ENCODE assay signal across 10 cellular contexts in genomic region chr20:50512323-50512722, GRCh38. TPM values are rescaled to one million over a fixed set of nuclear protein-coding genes. Genes with fewer than 3 reads are reported as not detected.
DNase-seq lines count a peak whose midpoint lies in the region; ATAC-seq, FAIRE-seq and TF ChIP-seq lines count a peak whose summit lies in the region.
"Had no signal": no experiment of that assay in that cellular context is flagged by ENCODE, and none has a peak within 500 bp of the region (broad histone marks: within the 10 kb centered on the region; RNA-seq: fewer than 3 reads in every experiment).

No MANE protein-coding gene starts in this region.

- no peaks in the 10 kb centered on the region for H3K27me3 Mint-ChIP-seq in activated T-cell treated with anti-CD3 and anti-CD28 coated beads, Interleukin-2, amount 50 U/mL, for 24 hours
- no peaks in the 10 kb centered on the region for H3K27me3 Mint-ChIP-seq in activated naive CD8-positive, alpha-beta T cell treated with anti-CD3 and anti-CD28 coated beads, Interleukin-2, amount 10 ng/mL, durations not matched to agents 7 days and 5 days

- POLR2A ChIA-PET in activated naive CD8-positive, alpha-beta T cell treated with anti-CD3 and anti-CD28 coated beads, Interleukin-2, amount 10 ng/mL, durations not matched to agents 7 days and 5 days (lab: Charles Lee): interaction anchor here (0.7 to 2.2 kb wide), 5 partner anchors 9 to 38 kb away, joined by 3 to 9 read pairs (median 5); no protein-coding TSS in a partner anchor

- TF ChIP-seq CTCF in kidney (IDR thresholded peaks at IDR 0.05; ENCODE audit: borderline replicate concordance, extremely low read depth, insufficient read depth) (no peak), suprapubic skin (IDR thresholded peaks at IDR 0.05) (no peak)

- TF ChIP-seq POLR2A in suprapubic skin (IDR thresholded peaks at IDR 0.05): no peak

- no peaks in the 10 kb centered on the region for H3K9me3 ChIP-seq in kidney (ENCODE audit: control insufficient read depth in 1 of 2, low read length in 2 of 2)
- H3K9me3 ChIP-seq in suprapubic skin: no peaks in the 10 kb centered on the region

- H3K27me3 ChIP-seq in suprapubic skin: no peaks in the 10 kb centered on the region

- peak overlapping the region; percentile 81 to 89 for H3K4me3 ChIP-seq in kidney (ENCODE audit: low read length in 2 of 2)
- peak overlapping the region; percentile 97 for H3K4me3 ChIP-seq in suprapubic skin

- WGBS in suprapubic skin: 64% methylated on average over 1 of the region's 1 CpG

- H3K27ac ChIP-seq in kidney (ENCODE audit: low read depth in 2 of 2, low read length in 2 of 2): no peak overlapping the region
- no peak overlapping the region for H3K27ac ChIP-seq in suprapubic skin

- TF ChIP-seq EP300 in suprapubic skin (IDR thresholded peaks at IDR 0.05): no peak

- intact Hi-C loops in kidney (cut with DNase I): no loop called here

- H3K36me3 ChIP-seq in kidney (ENCODE audit: control insufficient read depth in 1 of 2, insufficient read depth in 2 of 2, low read length in 2 of 2) (no peaks in the 10 kb centered on the region), suprapubic skin (no peaks in the 10 kb centered on the region)

- H3K9me3 Mint-ChIP-seq in activated T-cell treated with anti-CD3 and anti-CD28 coated beads, Interleukin-2, amount 50 U/mL, for 24 hours: no peaks in the 10 kb centered on the region
- H3K9me3 Mint-ChIP-seq in activated naive CD8-positive, alpha-beta T cell treated with anti-CD3 and anti-CD28 coated beads, Interleukin-2, amount 10 ng/mL, durations not matched to agents 7 days and 5 days: no peaks in the 10 kb centered on the region

- H3K27ac Mint-ChIP-seq in activated T-cell treated with anti-CD3 and anti-CD28 coated beads, Interleukin-2, amount 50 U/mL, for 24 hours: peak overlapping the region; percentile 96
- peak overlapping the region; percentile 42 for H3K27ac Mint-ChIP-seq in activated naive CD8-positive, alpha-beta T cell treated with anti-CD3 and anti-CD28 coated beads, Interleukin-2, amount 10 ng/mL, durations not matched to agents 7 days and 5 days

- DNase-seq in activated T-cell treated with anti-CD3 and anti-CD28 coated beads, Interleukin-2, amount 50 U/mL, for 24 hours: no peak
- no peak for DNase-seq in activated T-cell treated with anti-CD3 and anti-CD28 coated beads, Interleukin-2, amount 50 U/mL, for 48 hours
- DNase-seq in activated naive CD8-positive, alpha-beta T cell treated with anti-CD3 and anti-CD28 coated beads, Interleukin-2, amount 10 ng/mL, durations not matched to agents 7 days and 5 days: no peak
- no peak for DNase-seq in kidney
- DNase-seq in suprapubic skin (ENCODE audit: low spot score in 2 of 2): no peak
- no peak for DNase-seq in ureter (ENCODE audit: low spot score)
- DNase-seq: cortex of kidney, nucleus accumbens had no signal

- H3K4me1 Mint-ChIP-seq in activated T-cell treated with anti-CD3 and anti-CD28 coated beads, Interleukin-2, amount 50 U/mL, for 24 hours (ENCODE audit: low read depth): peaks cover 62% of the 10 kb centered on the region
- H3K4me1 Mint-ChIP-seq in activated naive CD8-positive, alpha-beta T cell treated with anti-CD3 and anti-CD28 coated beads, Interleukin-2, amount 10 ng/mL, durations not matched to agents 7 days and 5 days: peaks cover 61% of the 10 kb centered on the region

- H3K4me3 Mint-ChIP-seq in activated T-cell treated with anti-CD3 and anti-CD28 coated beads, Interleukin-2, amount 50 U/mL, for 24 hours: peak overlapping the region; percentile 96
- H3K4me3 Mint-ChIP-seq in activated naive CD8-positive, alpha-beta T cell treated with anti-CD3 and anti-CD28 coated beads, Interleukin-2, amount 10 ng/mL, durations not matched to agents 7 days and 5 days: peak overlapping the region; percentile 92

- H3K9ac ChIP-seq in kidney (ENCODE audit: low read length in 2 of 2): peak overlapping the region in 1 of 2 donors; percentile 97

- no peak for FAIRE-seq in kidney (lab: Jason Lieb, UNC)

- H3K36me3 Mint-ChIP-seq in activated T-cell treated with anti-CD3 and anti-CD28 coated beads, Interleukin-2, amount 50 U/mL, for 24 hours (ENCODE audit: low read depth): peaks cover 61% of the 10 kb centered on the region
- H3K36me3 Mint-ChIP-seq in activated naive CD8-positive, alpha-beta T cell treated with anti-CD3 and anti-CD28 coated beads, Interleukin-2, amount 10 ng/mL, durations not matched to agents 7 days and 5 days: peaks cover 22% of the 10 kb centered on the region

- H3K4me1 ChIP-seq in kidney (ENCODE audit: control insufficient read depth in 1 of 2, insufficient read depth in 1 of 2, low read depth in 1 of 2, low read length in 2 of 2) (peaks cover 14 to 37% of the 10 kb centered on the region in 2 donors), suprapubic skin (peaks cover 66% of the 10 kb centered on the region)

- ATAC-seq in activated naive CD8-positive, alpha-beta T cell treated with anti-CD3 and anti-CD28 coated beads, Interleukin-2, amount 10 ng/mL, durations not matched to agents 7 days and 5 days (ENCODE audit: low read depth): no peak
- ATAC-seq in GM18519 (IDR thresholded peaks at IDR 0.05; ENCODE audit: low FRiP score, unreplicated experiment) (no peak), HG02885 (IDR thresholded peaks at IDR 0.05; ENCODE audit: poor library complexity, unreplicated experiment) (no peak)

RNA-seq across cellular contexts. Expression of gene PTPN1, which starts 2.1 kb away (rescaled TPM):
- 10 to 100 TPM; 65.9 to 67.3 TPM for total RNA-seq in activated naive CD8-positive, alpha-beta T cell treated with anti-CD3 and anti-CD28 coated beads, Interleukin-2, amount 10 ng/mL, durations not matched to agents 7 days and 5 days
- total RNA-seq in kidney: 80.4 TPM
- polyA plus RNA-seq in kidney (ENCODE audit: insufficient read depth, low read depth, low replicate concordance): 29.6 TPM
- total RNA-seq in suprapubic skin: 10 to 100 TPM; 33.4 to 40.9 (median 36.2) TPM
- total RNA-seq in ureter: 33.6 TPM
